12 cellular contexts compared by ENCODE assay signal in genomic region chr2:197615033-197615652, GRCh38.
DNase-seq lines count a peak whose midpoint lies in the region; ATAC-seq and TF ChIP-seq lines count a peak whose summit lies in the region.
"Had no signal": no experiment of that assay in that cellular context is flagged by ENCODE, and none has a peak within 500 bp of the region (broad histone marks: within the 10 kb centered on the region; RNA-seq: fewer than 3 reads in every experiment).

No MANE protein-coding gene starts in this region.

- TF ChIP-seq CTCF in esophagus squamous epithelium (IDR thresholded peaks at IDR 0.05) (peak in 5 of 6 experiments; percentile 22 to 65 (median 61)), body of pancreas (IDR thresholded peaks at IDR 0.05) (peak in 1 of 7 experiments; percentile 6)

- TF ChIP-seq POLR2A in esophagus squamous epithelium (IDR thresholded peaks at IDR 0.05) (no peak), body of pancreas (IDR thresholded peaks at IDR 0.05) (no peak)

- intact Hi-C loops in esophagus squamous epithelium (cut with DNase I) = no loop called here
- intact Hi-C loops in body of pancreas (cut with DNase I) = no loop called here

- H3K27ac Mint-ChIP-seq in activated naive CD4-positive, alpha-beta T cell treated with anti-CD3 and anti-CD28 coated beads, Interleukin-2, amount 50 U/mL, for 72 hours = no peak overlapping the region
- H3K27ac Mint-ChIP-seq in natural killer cell treated with Interleukin-12 subunit alpha and Interleukin-12 subunit beta and Interleukin-15 and Interleukin-18, amount 100 ng/mL, for 72 hours = no peak overlapping the region

- no peak for DNase-seq in activated naive CD4-positive, alpha-beta T cell treated with anti-CD3 and anti-CD28 coated beads, Interleukin-2, amount 50 U/mL, for 72 hours (ENCODE audit: low spot score in 2 of 2)
- no peak for DNase-seq in activated naive CD4-positive, alpha-beta T cell treated with Interleukin-2 at 50 U/mL for 16 hours
- DNase-seq in NCI-H510A treated with DMSO at 0.1 percent for 48 hours (lab: John Stamatoyannopoulos, UW) (peak; percentile 82), esophagus squamous epithelium (lab: John Stamatoyannopoulos, UW) (no peak), H4 (ENCODE audit: low spot score) (no peak), body of pancreas (no peak)
- no peak for DNase-seq in natural killer cell treated with Interleukin-12 subunit alpha and Interleukin-12 subunit beta and Interleukin-15 and Interleukin-18, amount 100 ng/mL, for 72 hours (ENCODE audit: low spot score)
- DNase-seq: activated T-cell treated with anti-CD3 and anti-CD28 coated beads for 4 hours; stimulated activated CD4-positive, alpha-beta T cell treated with anti-CD3 and anti-CD28 coated beads, Interleukin-2, amount 100 ng/mL, for 48 hours; tibial artery had no signal

- 55 to 57% methylated on average over 3 of the region's 3 CpGs for WGBS in esophagus squamous epithelium, 2 donors
- whole genome bisulfite sequencing in body of pancreas, 2 donors = 79 to 87% methylated on average over 3 of the region's 3 CpGs

- peak; percentile 46 to 67 for ATAC-seq in activated naive CD4-positive, alpha-beta T cell treated with anti-CD3 and anti-CD28 coated beads, Interleukin-2, amount 50 U/mL, for 72 hours
- no peak for ATAC-seq in body of pancreas
- ATAC-seq in GM19023 (IDR thresholded peaks at IDR 0.05; ENCODE audit: unreplicated experiment) = no peak
- ATAC-seq in natural killer cell treated with Interleukin-12 subunit alpha and Interleukin-12 subunit beta and Interleukin-15 and Interleukin-18, amount 100 ng/mL, for 72 hours = no peak

- H3K27ac ChIP-seq in esophagus squamous epithelium = peak overlapping the region; percentile 9 to 62 (median 54)
- no peak overlapping the region for H3K27ac ChIP-seq in body of pancreas
- H3K27ac ChIP-seq: tibial artery had no signal

- peaks cover 6 to 38% (median 13%) of the 10 kb centered on the region in 3 donors for H3K4me1 ChIP-seq in esophagus squamous epithelium
- no peaks in the 10 kb centered on the region for H3K4me1 ChIP-seq in body of pancreas
- H3K4me1 ChIP-seq: tibial artery had no signal

- no peaks in the 10 kb centered on the region for H3K27me3 ChIP-seq in esophagus squamous epithelium
- H3K27me3 ChIP-seq in body of pancreas = no peaks in the 10 kb centered on the region
- H3K27me3 ChIP-seq: tibial artery had no signal

- H3K36me3 ChIP-seq in esophagus squamous epithelium = peaks cover 0 to 5% (median 0%) of the 10 kb centered on the region in 3 donors
- no peaks in the 10 kb centered on the region for H3K36me3 ChIP-seq in body of pancreas (replicated peaks in 1 of 2; ENCODE audit: insufficient read depth in 1 of 2, low read depth in 2 of 2)

- peaks cover 7 to 9% of the 10 kb centered on the region in 2 donors for H3K27me3 Mint-ChIP-seq in natural killer cell treated with Interleukin-12 subunit alpha and Interleukin-12 subunit beta and Interleukin-15 and Interleukin-18, amount 100 ng/mL, for 72 hours

- H3K4me1 Mint-ChIP-seq in natural killer cell treated with Interleukin-12 subunit alpha and Interleukin-12 subunit beta and Interleukin-15 and Interleukin-18, amount 100 ng/mL, for 72 hours (ENCODE audit: low read depth in 2 of 2) = no peaks in the 10 kb centered on the region

- H3K9me3 Mint-ChIP-seq in activated naive CD4-positive, alpha-beta T cell treated with anti-CD3 and anti-CD28 coated beads, Interleukin-2, amount 50 U/mL, for 72 hours = no peaks in the 10 kb centered on the region
- no peaks in the 10 kb centered on the region for H3K9me3 Mint-ChIP-seq in natural killer cell treated with Interleukin-12 subunit alpha and Interleukin-12 subunit beta and Interleukin-15 and Interleukin-18, amount 100 ng/mL, for 72 hours
- H3K9me3 Mint-ChIP-seq: neural crest cell had no signal

- no peak overlapping the region for H3K4me3 Mint-ChIP-seq in natural killer cell treated with Interleukin-12 subunit alpha and Interleukin-12 subunit beta and Interleukin-15 and Interleukin-18, amount 100 ng/mL, for 72 hours
- H3K4me3 Mint-ChIP-seq: neural crest cell had no signal

- H3K36me3 Mint-ChIP-seq in activated naive CD4-positive, alpha-beta T cell treated with anti-CD3 and anti-CD28 coated beads, Interleukin-2, amount 50 U/mL, for 72 hours = no peaks in the 10 kb centered on the region
- no peaks in the 10 kb centered on the region for H3K36me3 Mint-ChIP-seq in natural killer cell treated with Interleukin-12 subunit alpha and Interleukin-12 subunit beta and Interleukin-15 and Interleukin-18, amount 100 ng/mL, for 72 hours

- H3K4me3 ChIP-seq in esophagus squamous epithelium (no peak overlapping the region), body of pancreas (no peak overlapping the region)
- H3K4me3 ChIP-seq: tibial artery had no signal

- no peaks in the 10 kb centered on the region for H3K9me3 ChIP-seq in esophagus squamous epithelium
- H3K9me3 ChIP-seq in body of pancreas = no peaks in the 10 kb centered on the region
- H3K9me3 ChIP-seq: tibial artery had no signal

Comparison
In these comparisons a context has a peak if more than half of its experiments do, and no peak if none do; other contexts are left out.
1. ATAC-seq: peak in activated naive CD4-positive, alpha-beta T cell treated with anti-CD3 and anti-CD28 coated beads, Interleukin-2, amount 50 U/mL, for 72 hours (2 of 2); none in body of pancreas (single experiment), GM19023 (single experiment) and natural killer cell treated with Interleukin-12 subunit alpha and Interleukin-12 subunit beta and Interleukin-15 and Interleukin-18, amount 100 ng/mL, for 72 hours (0 of 2).
2. H3K27ac ChIP-seq: peak in esophagus squamous epithelium (4 of 4); none in body of pancreas (0 of 4).